Comparison of ENCODE assay signal across 11 cellular contexts in genomic region chr10:125060486-125060850, GRCh38.
DNase-seq lines count a peak whose midpoint lies in the region; ATAC-seq, FAIRE-seq and TF ChIP-seq lines count a peak whose summit lies in the region.
"Had no signal": no experiment of that assay in that cellular context is flagged by ENCODE, and none has a peak within 500 bp of the region (broad histone marks: within the 10 kb centered on the region; RNA-seq: fewer than 3 reads in every experiment).

No MANE protein-coding gene starts in this region.

- no peak for FAIRE-seq in astrocyte (lab: Jason Lieb, UNC)
- FAIRE-seq: GM18507 had no signal

- TF ChIP-seq POLR2A in ovary (IDR thresholded peaks at IDR 0.05) = no peak

- CTCF ChIA-PET in AG04450 (lab: Charles Lee) = interaction anchor here (0.8 to 4.1 kb wide), 16 partner anchors 11 to 245 kb away, joined by 3 to 86 read pairs (median 4); no protein-coding TSS in a partner anchor

- no peak for ATAC-seq in HG03039 (IDR thresholded peaks at IDR 0.05; ENCODE audit: unreplicated experiment)

- DNase-seq in AG04450 (ENCODE audit: low read depth, low spot score) (no peak), astrocyte (ENCODE audit: low read depth) (peak; percentile 84), glomerular visceral epithelial cell (ENCODE audit: extremely low spot score) (peak; percentile 44), ovary (no peak), OCI-M1 (lab: John Stamatoyannopoulos, UW) (no peak), islet precursor cell (no peak), LoVo (ENCODE audit: low spot score) (no peak)
- DNase-seq: KG1 had no signal

- peak overlapping the region; percentile 12 for H3K4me3 Mint-ChIP-seq in astrocyte (ENCODE audit: unreplicated experiment)
- H3K4me3 Mint-ChIP-seq: activated naive CD8-positive, alpha-beta T cell treated with anti-CD3 and anti-CD28 coated beads, Interleukin-2, amount 50 U/mL, for 24 hours had no signal

- H3K4me1 ChIP-seq in astrocyte (ENCODE audit: insufficient read depth, low read length) (peaks cover 66% of the 10 kb centered on the region), ovary (ENCODE audit: insufficient read depth) (peaks cover 63% of the 10 kb centered on the region)

- H3K36me3 ChIP-seq in astrocyte (ENCODE audit: insufficient read depth, low read length) = no peaks in the 10 kb centered on the region
- no peaks in the 10 kb centered on the region for H3K36me3 ChIP-seq in ovary

- no peak overlapping the region for H2AFZ ChIP-seq in astrocyte (ENCODE audit: low read depth, low read length)

- 10 to 13% (median 12%) methylated on average over 11 of the region's 11 CpGs for WGBS in ovary, 3 donors

- no peak for TF ChIP-seq CTCF in AG04450 (IDR thresholded peaks at IDR 0.05; ENCODE audit: low read depth, low read length)
- TF ChIP-seq CTCF in astrocyte (IDR thresholded peaks at IDR 0.05; ENCODE audit: insufficient read depth, low read depth, low read length) = no peak
- TF ChIP-seq CTCF in ovary (IDR thresholded peaks at IDR 0.05) = no peak

- H3K79me2 ChIP-seq in astrocyte (ENCODE audit: insufficient read depth, low read length) = peaks cover 72% of the 10 kb centered on the region

- H3K9ac ChIP-seq in astrocyte (ENCODE audit: low read length) = peak overlapping the region; percentile 77

- no peaks in the 10 kb centered on the region; the same call in 1 of the 2 replicates for H3K9me3 ChIP-seq in AG04450 (ENCODE audit: control insufficient read depth, insufficient read depth, low read length)
- no peaks in the 10 kb centered on the region for H3K9me3 ChIP-seq in astrocyte (ENCODE audit: insufficient read depth, low read depth, low read length)
- no peaks in the 10 kb centered on the region for H3K9me3 ChIP-seq in ovary

- no peak overlapping the region for H3K27ac Mint-ChIP-seq in astrocyte (ENCODE audit: unreplicated experiment)
- H3K27ac Mint-ChIP-seq: activated naive CD8-positive, alpha-beta T cell treated with anti-CD3 and anti-CD28 coated beads, Interleukin-2, amount 50 U/mL, for 24 hours had no signal

- H3K4me3 ChIP-seq in AG04450 (ENCODE audit: low read depth, low read length) (no peak overlapping the region), astrocyte (ENCODE audit: insufficient read depth, low read depth, low read length) (peak overlapping the region; percentile 17), ovary (no peak overlapping the region)

- peak overlapping the region; percentile 70 for H3K27ac ChIP-seq in AG04450 (ENCODE audit: low read depth, low read length)
- peak overlapping the region; percentile 84 for H3K27ac ChIP-seq in astrocyte (ENCODE audit: low read depth, low read length)
- H3K27ac ChIP-seq in ovary = peak overlapping the region; percentile 84

- H4K20me1 ChIP-seq in astrocyte (ENCODE audit: insufficient read depth, low read length) = peaks cover 82% of the 10 kb centered on the region

- no peaks in the 10 kb centered on the region for H3K27me3 Mint-ChIP-seq in astrocyte (ENCODE audit: low read depth, unreplicated experiment)

- H3K9me3 Mint-ChIP-seq in astrocyte (ENCODE audit: unreplicated experiment) = no peaks in the 10 kb centered on the region
- H3K9me3 Mint-ChIP-seq: activated naive CD8-positive, alpha-beta T cell treated with anti-CD3 and anti-CD28 coated beads, Interleukin-2, amount 50 U/mL, for 24 hours had no signal

- H3K4me1 Mint-ChIP-seq in astrocyte (ENCODE audit: low read depth, unreplicated experiment) = peaks cover 70% of the 10 kb centered on the region

- intact Hi-C loops in ovary (cut with DNase I) = loop anchor here in 3 of 4 donors (5.0 to 10.0 kb wide), 4 partner anchors 84 to 526 kb away; no protein-coding TSS in a partner anchor

- POLR2A ChIA-PET in AG04450 (lab: Yijun Ruan, JAX) = no interaction called here

- H3K27me3 ChIP-seq in AG04450 (ENCODE audit: control insufficient read depth, insufficient read depth, low read length) = no peaks in the 10 kb centered on the region
- H3K27me3 ChIP-seq in astrocyte (ENCODE audit: insufficient read depth, low read length) = no peaks in the 10 kb centered on the region
- no peaks in the 10 kb centered on the region for H3K27me3 ChIP-seq in ovary

- H3K36me3 Mint-ChIP-seq in astrocyte (ENCODE audit: low read depth, unreplicated experiment) = peaks cover 25% of the 10 kb centered on the region

- H3K4me2 ChIP-seq in astrocyte (ENCODE audit: low read length) = peak overlapping the region; percentile 81

- TF ChIP-seq EP300 in ovary (IDR thresholded peaks at IDR 0.05) = no peak

Comparison
In these comparisons a context has a peak if more than half of its experiments do, and no peak if none do; other contexts are left out.
1. DNase-seq: peak in astrocyte (single experiment) and glomerular visceral epithelial cell (single experiment); none in AG04450 (single experiment), ovary (0 of 5), OCI-M1 (single experiment), islet precursor cell (single experiment) and LoVo (single experiment).
2. Peak in every context shown above with its lines, with median percentiles within 50 percentile points of each other: H3K27ac ChIP-seq.